In the genomic region with DNA sequence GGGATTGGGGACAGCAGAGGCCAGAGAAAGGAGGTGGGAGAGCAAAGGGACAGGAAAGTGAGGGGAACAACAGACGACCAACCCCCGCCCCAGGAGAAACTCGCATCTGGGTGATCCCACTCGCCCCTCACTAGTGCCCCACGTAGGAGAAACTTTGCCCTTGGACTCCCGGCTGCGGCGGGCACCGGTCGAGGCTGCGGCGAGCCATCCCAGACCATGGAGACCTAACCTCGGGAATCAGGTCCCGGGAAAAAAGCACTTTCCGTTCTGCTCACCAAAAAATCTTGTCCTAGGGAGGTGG, we compare ENCODE assay signal across 8 cellular contexts. TPM values are rescaled to one million over a fixed set of nuclear protein-coding genes. Genes with fewer than 3 reads are reported as not detected.
A peak's percentile ranks its signal among the peaks of the same experiment; 100 is the strongest.
DNase-seq lines count a peak whose midpoint lies in the region; FAIRE-seq and TF ChIP-seq lines count a peak whose summit lies in the region.

No MANE protein-coding gene starts in this region.

- H3K18ac ChIP-seq in H1 (ENCODE audit: extremely low read depth, low read length), result no peak overlapping the region

- peaks cover 97% of the 10 kb centered on the region for H3K27me3 Mint-ChIP-seq in Calu3 (ENCODE audit: unreplicated experiment)

- intact Hi-C loops in Calu3 (cut with micrococcal nuclease; ENCODE audit: unreplicated experiment), result loop anchor here (10.0 kb wide), 1 partner anchor 101 kb away; no protein-coding TSS in a partner anchor

- no peaks in the 10 kb centered on the region for H3K9me3 Mint-ChIP-seq in Calu3 (ENCODE audit: low read depth, unreplicated experiment)

- H2BK120ac ChIP-seq in H1 (replicated peaks; ENCODE audit: low read depth, low read length), result no peak overlapping the region

- POLR2A ChIA-PET in H1 (lab: Charles Lee; ENCODE audit: partially characterized antibody), result interaction anchor here (0.6 to 2.2 kb wide), 2 partner anchors 32 to 348 kb away, joined by 3 to 9 read pairs; partner anchors contain the start of gene RPL5

- TF ChIP-seq POLR2A in NB4 (IDR thresholded peaks at IDR 0.05; ENCODE audit: extremely low read depth, insufficient read length), result no peak
- no peak for TF ChIP-seq POLR2A in H1 (IDR thresholded peaks at IDR 0.05; ENCODE audit: control extremely low read depth in 1 of 2, low read depth in 2 of 2, low read length in 2 of 2)

- H3K4me1 Mint-ChIP-seq in Calu3 (ENCODE audit: low read depth, unreplicated experiment), result peaks cover 20% of the 10 kb centered on the region

- H3K36me3 ChIP-seq in H1 (ENCODE audit: control insufficient read depth in 2 of 4, insufficient read depth in 4 of 4, low read length in 3 of 4), result peaks cover 0 to 8% (median 0%) of the 10 kb centered on the region in 4 experiments; a peak in 1 of 8 replicates
- no peaks in the 10 kb centered on the region for H3K36me3 ChIP-seq in osteoblast (ENCODE audit: insufficient read depth, low read length)

- peaks cover 25% of the 10 kb centered on the region; the same call in 1 of the 2 replicates for H3K23me2 ChIP-seq in H1 (ENCODE audit: low read depth, low read length)

- no peak for TF ChIP-seq RAD21 in H1 (IDR thresholded peaks at IDR 0.05 in 1 of 2, conservative IDR thresholded peaks at IDR 0.05 in 1 of 2; ENCODE audit: low read depth in 2 of 2, low read length in 2 of 2)

- H3K4me3 Mint-ChIP-seq in Calu3 (ENCODE audit: low read depth, unreplicated experiment), result peak overlapping the region; percentile 75

- no peak overlapping the region for H2AFZ ChIP-seq in H1 (ENCODE audit: low read length)
- H2AFZ ChIP-seq in osteoblast (ENCODE audit: low read length), result no peak overlapping the region

- 5% methylated on average over 12 of the region's 15 CpGs; no CpG with 5 or more reads in 1 of the 2 experiments for WGBS in H1 (ENCODE audit: extremely low coverage in 1 of 2, insufficient coverage in 1 of 2, insufficient read length in 1 of 2, insufficient replicate concordance in 2 of 2, low coverage in 1 of 2, low lambda C conversion rate in 2 of 2, missing lambda C conversion rate in 1 of 2), 2 experiments

- DNase-seq in Calu3 (no peak), NB4 (ENCODE audit: low read depth) (no peak), H1 (ENCODE audit: low read depth in 1 of 2, low spot score in 2 of 2) (no peak), osteoblast (ENCODE audit: insufficient read length, low spot score, missing footprints) (peak; percentile 80), kidney glomerular epithelial cell (lab: John Stamatoyannopoulos, UW) (no peak), NCI-H1048 (lab: John Stamatoyannopoulos, UW) (no peak), GM13976 (ENCODE audit: low spot score) (no peak)
- DNase-seq in NK-92 treated with Interleukin-12 subunit alpha and Interleukin-12 subunit beta, amount 100 ng/mL, for 24 hours (lab: John Stamatoyannopoulos, UW), result no peak

- peaks cover 0 to 54% (median 29%) of the 10 kb centered on the region in 4 experiments; a peak in 6 of 7 replicates for H3K4me1 ChIP-seq in H1 (replicated peaks in 1 of 4; ENCODE audit: control insufficient read depth in 3 of 4, insufficient read depth in 4 of 4, low read length in 3 of 4)
- peaks cover 21% of the 10 kb centered on the region for H3K4me1 ChIP-seq in osteoblast (ENCODE audit: insufficient read depth, low read length)

- no peak overlapping the region for H3K4ac ChIP-seq in H1 (replicated peaks; ENCODE audit: insufficient read length, low read depth, low read length)

- H3K23ac ChIP-seq in H1 (ENCODE audit: insufficient read length), result no peak overlapping the region

- H3K4me3 ChIP-seq in NB4 (ENCODE audit: low read depth, low read length) (peak overlapping the region; percentile 99), H1 (ENCODE audit: extremely low read depth in 1 of 4, insufficient read depth in 2 of 4, low read depth in 3 of 4, low read length in 4 of 4) (peak overlapping the region; percentile 35 to 63 (median 47); a peak in 7 of 8 replicates), osteoblast (ENCODE audit: insufficient read depth, low read length) (no peak overlapping the region)

- H3K56ac ChIP-seq in H1 (replicated peaks; ENCODE audit: insufficient read length, low read depth, low read length), result no peak overlapping the region

- H2AK5ac ChIP-seq in H1 (ENCODE audit: low read depth, low read length), result no peak overlapping the region

- peaks cover 85 to 100% (median 96%) of the 10 kb centered on the region in 4 experiments for H3K27me3 ChIP-seq in H1 (replicated peaks in 1 of 4; ENCODE audit: control insufficient read depth in 3 of 4, extremely low read depth in 1 of 4, insufficient read depth in 3 of 4, low read length in 3 of 4)
- H3K27me3 ChIP-seq in osteoblast (ENCODE audit: insufficient read depth, low read length), result peaks cover 97% of the 10 kb centered on the region

- H3K4me2 ChIP-seq in H1 (ENCODE audit: insufficient read depth in 1 of 2, low read depth in 2 of 2, low read length in 2 of 2) (peak overlapping the region; percentile 81 to 97), osteoblast (ENCODE audit: insufficient read depth, low read length) (peak overlapping the region; percentile 81)

- H3K79me1 ChIP-seq in H1 (ENCODE audit: low read depth, low read length), result no peaks in the 10 kb centered on the region

- peaks cover 1 to 14% of the 10 kb centered on the region in 2 experiments for H4K20me1 ChIP-seq in H1 (replicated peaks in 1 of 2; ENCODE audit: control insufficient read depth in 1 of 2, insufficient read depth in 2 of 2, low read length in 2 of 2)
- H4K20me1 ChIP-seq in osteoblast (ENCODE audit: insufficient read depth, low read length), result peaks cover 13% of the 10 kb centered on the region

- no peak overlapping the region for H2BK20ac ChIP-seq in H1 (ENCODE audit: low read length)

- no peak overlapping the region for H4K8ac ChIP-seq in H1 (ENCODE audit: extremely low read depth, insufficient read depth, low read length)

- CTCF ChIA-PET in Calu3 (lab: Charles Lee) (interaction anchor here (0.6 to 0.7 kb wide), 3 partner anchors 155 to 472 kb away, joined by 3 to 5 read pairs (median 4); no protein-coding TSS in a partner anchor), H1 (lab: Charles Lee; ENCODE audit: partially characterized antibody) (interaction anchor here (0.7 to 1.4 kb wide), 3 partner anchors 8 to 348 kb away, joined by 3 to 4 read pairs (median 4); partner anchors contain the start of gene RPL5)

- H3K14ac ChIP-seq in H1 (ENCODE audit: insufficient read length), result no peak overlapping the region

- FAIRE-seq in H1 (lab: Jason Lieb, UNC), result no peak

- no peak overlapping the region for H3K27ac Mint-ChIP-seq in Calu3 (ENCODE audit: unreplicated experiment)

- no peak overlapping the region for H3K27ac ChIP-seq in H1 (ENCODE audit: low read depth, low read length)
- H3K27ac ChIP-seq in osteoblast (ENCODE audit: low read depth, low read length), result no peak overlapping the region

- 0 out of 2 replicates have a peak overlapping the region, but pooled peaks have one; percentile 9 for H2BK12ac ChIP-seq in H1 (ENCODE audit: low read depth, low read length)

- 0 out of 2 replicates have a peak overlapping the region, but pooled peaks have one; percentile 72 for H2BK15ac ChIP-seq in H1 (ENCODE audit: low read length)

- H3K9ac ChIP-seq in H1 (replicated peaks in 1 of 4; ENCODE audit: extremely low read depth in 1 of 4, low read depth in 3 of 4, low read length in 3 of 4), result no peak overlapping the region

- H3K79me2 ChIP-seq in H1 (ENCODE audit: control insufficient read depth in 1 of 2, insufficient read depth in 2 of 2, low read length in 2 of 2), result no peaks in the 10 kb centered on the region
- H3K79me2 ChIP-seq in osteoblast (ENCODE audit: insufficient read depth, low read length), result no peaks in the 10 kb centered on the region

- BruUV-seq in Calu3 (replicated peaks; lab: Mats Ljungman, UMichigan), result no TSS peak

- peaks cover 51% of the 10 kb centered on the region for H3K36me3 Mint-ChIP-seq in Calu3 (ENCODE audit: insufficient read depth, unreplicated experiment)

- TF ChIP-seq CTCF in Calu3 (IDR thresholded peaks at IDR 0.05; ENCODE audit: unreplicated experiment), result no peak
- no peak for TF ChIP-seq CTCF in NB4 (IDR thresholded peaks at IDR 0.05; ENCODE audit: low read depth, low read length)
- TF ChIP-seq CTCF in H1 (IDR thresholded peaks at IDR 0.05; ENCODE audit: control extremely low read depth in 1 of 3, insufficient read depth in 1 of 3, low read depth in 1 of 3, low read length in 3 of 3), result no peak
- TF ChIP-seq CTCF in osteoblast (IDR thresholded peaks at IDR 0.05; ENCODE audit: extremely low read depth, low read depth, low read length), result no peak
- TF ChIP-seq CTCF in GM13976 (IDR thresholded peaks at IDR 0.05; ENCODE audit: borderline replicate concordance, control extremely low read depth, extremely low read depth, insufficient read depth, missing control alignments), result no peak

- no peak for TF ChIP-seq EP300 in H1 (IDR thresholded peaks at IDR 0.05; ENCODE audit: borderline replicate concordance in 1 of 2, low read depth in 2 of 2, low read length in 2 of 2)

- H4K5ac ChIP-seq in H1 (ENCODE audit: insufficient read length, low read depth, low read length), result no peak overlapping the region

- H3K9me3 ChIP-seq in H1 (ENCODE audit: insufficient read depth in 2 of 2, low read depth in 1 of 2, low read length in 1 of 2), result peaks cover 0 to 7% of the 10 kb centered on the region in 2 experiments; a peak in 1 of 4 replicates
- H3K9me3 ChIP-seq in osteoblast (ENCODE audit: low read depth, low read length), result no peaks in the 10 kb centered on the region

- H2BK5ac ChIP-seq in H1 (ENCODE audit: low read depth, low read length), result no peak overlapping the region

- no peak overlapping the region for H4K91ac ChIP-seq in H1 (replicated peaks; ENCODE audit: insufficient read length, low read length)

- in situ Hi-C loops in GM13976 (cut with MboI; ENCODE audit: low sequenced_read_pairs, unreplicated experiment), result no loop called here

TF ChIP-seq in H1, 55 proteins besides CTCF, POLR2A, EP300 and RAD21 (continues in another document):
- TF ChIP-seq FOSL1 (IDR thresholded peaks at IDR 0.05; ENCODE audit: insufficient read depth, low read depth, low read length) (no peak), SIRT6 (IDR thresholded peaks at IDR 0.05; ENCODE audit: low read length) (no peak), BACH1 (IDR thresholded peaks at IDR 0.05; ENCODE audit: low read length) (no peak), BRCA1 (IDR thresholded peaks at IDR 0.05; ENCODE audit: low read depth, low read length) (no peak), KDM1A (IDR thresholded peaks at IDR 0.05; ENCODE audit: borderline replicate concordance, low read length) (no peak)

RNA-seq across cellular contexts. Expression of gene GFI1, which starts 2.6 kb away (rescaled TPM):
- total RNA-seq in Calu3 (2022) (0.31 and 0.47 TPM in 2 replicates), osteoblast (under 0.01 TPM in 1 of 2 replicates, not detected in the other)
- total RNA-seq in H1 (2021; fragmentation: NEBNext Ultra II Directional; extraction: Animal tissue kit (Norgen Biotek cat#: 25700)), result 0.17 and 0.19 TPM in 2 replicates
- polyA plus RNA-seq in H1 (2011; rRNA removed), result 0.08 TPM in 2 replicates
- polyA plus RNA-seq in H1 (2011; cell fraction: cytosol; rRNA removed), result 0.09 TPM
- polyA plus RNA-seq in H1 (2011; cell fraction: nucleus; rRNA removed), result 0.16 TPM
- polyA plus RNA-seq in H1 (2012, experiment 1 of 2), result 0.08 to 0.17 TPM (median 0.08 TPM) in 3 of 4 replicates, not detected in the other
- polyA plus RNA-seq in H1 (2012, experiment 2 of 2), result not detected
- 0.04 TPM for polyA plus RNA-seq in H1 (2013, experiment 1 of 2)
- polyA plus RNA-seq in H1 (2013, experiment 2 of 2), result 0.06 TPM
- 0.15 and 0.28 TPM in 2 replicates for polyA minus RNA-seq in H1 (2011; rRNA and poly(A)+ RNA removed)
- not detected for polyA minus RNA-seq in H1 (2011; cell fraction: cytosol; rRNA and poly(A)+ RNA removed)
- not detected for polyA minus RNA-seq in H1 (2011; cell fraction: nucleus; rRNA and poly(A)+ RNA removed)
